7 cellular contexts compared by ENCODE assay signal in the genomic region with DNA sequence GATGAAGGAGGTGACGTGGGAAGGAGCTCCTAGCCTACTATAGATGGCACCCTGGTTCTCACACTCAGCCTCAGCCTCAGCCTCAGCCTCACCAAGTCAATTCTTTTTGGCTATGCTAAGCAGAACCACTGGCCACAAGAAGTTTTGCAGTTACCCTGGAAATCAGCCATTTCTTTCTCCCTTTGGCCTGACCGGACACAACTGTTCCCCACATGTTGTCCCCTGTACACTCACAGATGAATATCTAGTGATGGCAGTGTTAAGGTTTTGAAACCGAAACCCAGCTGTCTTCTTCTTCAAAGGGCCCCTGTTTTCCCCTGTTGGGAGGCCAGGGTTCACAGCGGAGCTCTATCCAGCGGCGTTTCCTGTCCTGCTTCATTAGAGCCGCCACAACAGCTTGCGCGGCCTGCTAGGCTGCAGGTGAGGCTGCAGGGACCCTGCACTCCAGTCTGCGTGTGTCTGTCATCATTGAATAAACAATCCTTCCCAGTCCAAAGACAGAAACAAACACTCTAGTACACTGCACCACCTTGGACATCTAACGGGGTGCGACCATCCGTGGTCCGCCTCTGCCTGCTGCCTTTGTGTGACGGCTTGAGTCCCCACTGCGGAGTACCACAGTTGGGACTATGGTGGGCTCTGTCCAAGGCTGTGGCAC.
DNase-seq lines count a peak whose midpoint lies in the region; ATAC-seq and TF ChIP-seq lines count a peak whose summit lies in the region.

No MANE protein-coding gene starts in this region.

- H3K4me3 ChIP-seq in coronary artery = no peak overlapping the region

- no peak overlapping the region for H3K27ac ChIP-seq in coronary artery

- no peak for TF ChIP-seq CTCF in coronary artery (IDR thresholded peaks at IDR 0.05)

- DNase-seq in fibroblast of peridontal ligament (ENCODE audit: extremely low read depth) (peak; percentile 25), SK-N-DZ (ENCODE audit: low spot score) (no peak), coronary artery (ENCODE audit: low spot score) (no peak), cerebellar nuclear complex (lab: John Stamatoyannopoulos, UW) (no peak)

- ATAC-seq in GM18499 (IDR thresholded peaks at IDR 0.05; ENCODE audit: insufficient read depth, unreplicated experiment) = peak; percentile 87
- peak; percentile 95 for ATAC-seq in GM21423 (IDR thresholded peaks at IDR 0.05; ENCODE audit: unreplicated experiment)
- peak; percentile 92 for ATAC-seq in HG03521 (IDR thresholded peaks at IDR 0.05; ENCODE audit: unreplicated experiment)
